In genomic region chr6:2743280-2744205, GRCh38 we compare ENCODE assay signal across 1 cellular context.
TF ChIP-seq lines count a peak whose summit lies in the region.

No MANE protein-coding gene starts in this region.

TF ChIP-seq in K562, 482 proteins besides CTCF, POLR2A, EP300 and RAD21:
- TF ChIP-seq ZNF133 (CRISPR knock-in tag; IDR thresholded peaks at IDR 0.05) (no peak), FOXJ3 (CRISPR knock-in tag; IDR thresholded peaks at IDR 0.05) (no peak), ZBTB26 (CRISPR knock-in tag; IDR thresholded peaks at IDR 0.05) (no peak), NFXL1 (CRISPR knock-in tag; IDR thresholded peaks at IDR 0.05) (no peak), ZNF146 (CRISPR knock-in tag; IDR thresholded peaks at IDR 0.05; ENCODE audit: unreplicated experiment) (no peak), ATF2 (CRISPR knock-in tag; IDR thresholded peaks at IDR 0.05) (no peak), SMAD1 (IDR thresholded peaks at IDR 0.05; ENCODE audit: low read depth, low read length, partially characterized antibody) (no peak), ZNF511 (CRISPR knock-in tag; IDR thresholded peaks at IDR 0.05) (no peak), PTRF (tag; IDR thresholded peaks at IDR 0.05) (no peak), RBM25 (IDR thresholded peaks at IDR 0.05; ENCODE audit: low read depth, low read length, severe bottlenecking) (no peak), ZNF766 (CRISPR knock-in tag; conservative IDR thresholded peaks at IDR 0.05) (no peak), ZNF398 (CRISPR knock-in tag; IDR thresholded peaks at IDR 0.05) (no peak), TAL1 (IDR thresholded peaks at IDR 0.05) (no peak), TEAD1 (CRISPR knock-in tag; IDR thresholded peaks at IDR 0.05) (no peak), THAP12 (CRISPR knock-in tag; IDR thresholded peaks at IDR 0.05) (no peak), REST (CRISPR knock-in tag; IDR thresholded peaks at IDR 0.05; ENCODE audit: low read depth) (no peak)
TF ChIP-seq in K562: peak in this region for 0.
